ENCODE assay signal across 1 cellular context in the genomic region with DNA sequence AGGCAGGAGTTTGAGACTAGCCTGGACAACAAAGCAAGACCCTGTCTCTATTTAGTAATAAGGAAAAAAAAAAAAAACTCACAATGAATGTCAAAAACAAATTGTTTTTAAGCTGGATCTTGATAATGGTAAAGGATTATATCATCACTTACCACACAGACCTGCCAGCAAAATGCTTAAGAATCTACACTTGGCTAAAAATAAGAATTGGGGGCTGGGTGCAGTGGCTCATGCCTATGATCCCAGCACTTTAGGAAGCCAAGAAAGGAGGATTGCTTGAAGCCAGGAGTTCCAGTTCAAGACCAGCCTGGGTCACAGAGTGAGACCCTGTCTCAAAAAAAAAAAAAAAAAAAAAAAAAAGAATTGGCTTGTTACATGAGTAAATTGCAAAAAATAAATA.
TF ChIP-seq lines count a peak whose summit lies in the region.

No MANE protein-coding gene starts in this region.

TF ChIP-seq in HepG2, 621 proteins besides CTCF, POLR2A, EP300 and RAD21:
- TF ChIP-seq, protein P1, sequence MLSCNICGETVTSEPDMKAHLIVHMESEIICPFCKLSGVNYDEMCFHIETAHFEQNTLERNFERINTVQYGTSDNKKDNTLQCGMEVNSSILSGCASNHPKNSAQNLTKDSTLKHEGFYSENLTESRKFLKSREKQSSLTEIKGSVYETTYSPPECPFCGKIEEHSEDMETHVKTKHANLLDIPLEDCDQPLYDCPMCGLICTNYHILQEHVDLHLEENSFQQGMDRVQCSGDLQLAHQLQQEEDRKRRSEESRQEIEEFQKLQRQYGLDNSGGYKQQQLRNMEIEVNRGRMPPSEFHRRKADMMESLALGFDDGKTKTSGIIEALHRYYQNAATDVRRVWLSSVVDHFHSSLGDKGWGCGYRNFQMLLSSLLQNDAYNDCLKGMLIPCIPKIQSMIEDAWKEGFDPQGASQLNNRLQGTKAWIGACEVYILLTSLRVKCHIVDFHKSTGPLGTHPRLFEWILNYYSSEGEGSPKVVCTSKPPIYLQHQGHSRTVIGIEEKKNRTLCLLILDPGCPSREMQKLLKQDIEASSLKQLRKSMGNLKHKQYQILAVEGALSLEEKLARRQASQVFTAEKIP (CRISPR knock-in tag; IDR thresholded peaks at IDR 0.05; ENCODE audit: borderline replicate concordance) = no peak
- TF ChIP-seq, protein P2, sequence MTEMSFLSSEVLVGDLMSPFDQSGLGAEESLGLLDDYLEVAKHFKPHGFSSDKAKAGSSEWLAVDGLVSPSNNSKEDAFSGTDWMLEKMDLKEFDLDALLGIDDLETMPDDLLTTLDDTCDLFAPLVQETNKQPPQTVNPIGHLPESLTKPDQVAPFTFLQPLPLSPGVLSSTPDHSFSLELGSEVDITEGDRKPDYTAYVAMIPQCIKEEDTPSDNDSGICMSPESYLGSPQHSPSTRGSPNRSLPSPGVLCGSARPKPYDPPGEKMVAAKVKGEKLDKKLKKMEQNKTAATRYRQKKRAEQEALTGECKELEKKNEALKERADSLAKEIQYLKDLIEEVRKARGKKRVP (CRISPR knock-in tag; IDR thresholded peaks at IDR 0.05) = no peak
- TF ChIP-seq POLR2AphosphoS2 (IDR thresholded peaks at IDR 0.05; ENCODE audit: low read depth, low read length) (no peak), RFX5 (IDR thresholded peaks at IDR 0.05; ENCODE audit: low read depth, low read length) (no peak), ZNF138 (CRISPR knock-in tag; IDR thresholded peaks at IDR 0.05; ENCODE audit: low read depth) (no peak), MIER2 (CRISPR knock-in tag; IDR thresholded peaks at IDR 0.05) (no peak), HDAC6 (IDR thresholded peaks at IDR 0.05; ENCODE audit: low read depth, low read length) (no peak)
TF ChIP-seq in HepG2: peak in this region for 0.
